Comparison of ENCODE assay signal across 16 cellular contexts in the genomic region with DNA sequence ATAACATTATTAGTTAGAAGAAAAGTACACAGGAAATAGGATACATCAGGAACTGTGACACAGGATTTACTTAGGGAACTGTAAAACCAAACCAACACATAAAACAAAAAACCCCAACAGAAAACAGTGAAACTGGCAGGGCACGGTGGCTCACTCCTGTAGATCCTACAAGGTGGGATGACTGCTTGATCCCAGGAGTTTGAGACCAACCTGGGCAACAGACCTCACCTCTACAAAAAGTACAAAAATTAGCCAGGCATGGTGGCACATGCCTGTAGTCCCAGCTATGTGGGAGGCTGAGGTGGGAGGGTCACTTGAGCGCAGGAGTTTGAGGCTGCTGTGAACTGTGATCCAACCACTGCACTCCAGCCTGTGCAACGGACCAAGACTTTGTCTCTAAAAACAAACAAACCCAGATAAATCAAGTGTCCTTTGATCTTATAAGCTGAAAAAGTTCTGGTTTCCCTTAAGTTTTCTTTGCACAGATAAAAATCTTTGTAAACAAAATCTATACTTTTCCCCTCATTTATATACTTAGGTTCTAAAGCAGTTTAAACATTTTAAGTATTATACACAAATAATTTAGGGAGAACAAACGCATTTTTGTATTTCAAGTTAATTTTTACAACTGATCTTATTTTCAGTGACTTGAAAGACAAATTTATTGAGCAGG.
DNase-seq lines count a peak whose midpoint lies in the region; ATAC-seq and TF ChIP-seq lines count a peak whose summit lies in the region.
"Had no signal": no experiment of that assay in that cellular context is flagged by ENCODE, and none has a peak within 500 bp of the region (broad histone marks: within the 10 kb centered on the region; RNA-seq: fewer than 3 reads in every experiment).

No MANE protein-coding gene starts in this region.

- no peaks in the 10 kb centered on the region for H3K9me3 ChIP-seq in right atrium auricular region

- TF ChIP-seq CTCF in right atrium auricular region (IDR thresholded peaks at IDR 0.05) = no peak
- no peak for TF ChIP-seq CTCF in VCaP (conservative IDR thresholded peaks at IDR 0.05)

- ATAC-seq in left cardiac atrium = no peak
- peak; percentile 71 for ATAC-seq in left lobe of liver
- ATAC-seq in stimulated activated naive CD8-positive, alpha-beta T cell treated with anti-CD3 and anti-CD28 coated beads, Interleukin-15, amount 100 ng/mL, for 72 hours = no peak
- no peak for ATAC-seq in GM19397 (IDR thresholded peaks at IDR 0.05; ENCODE audit: unreplicated experiment)

- H3K4me3 Mint-ChIP-seq in stimulated activated naive CD8-positive, alpha-beta T cell treated with anti-CD3 and anti-CD28 coated beads, Interleukin-15, amount 100 ng/mL, for 72 hours = no peak overlapping the region

- H3K27me3 ChIP-seq in right atrium auricular region = no peaks in the 10 kb centered on the region

- H3K4me3 ChIP-seq in right atrium auricular region = no peak overlapping the region

- intact Hi-C loops in left cardiac atrium (cut with DNase I) = no loop called here

- no peaks in the 10 kb centered on the region for H3K27me3 Mint-ChIP-seq in stimulated activated naive CD8-positive, alpha-beta T cell treated with anti-CD3 and anti-CD28 coated beads, Interleukin-15, amount 100 ng/mL, for 72 hours

- H3K36me3 ChIP-seq in right atrium auricular region = peaks cover 65% of the 10 kb centered on the region

- peaks cover 0 to 5% of the 10 kb centered on the region in 2 donors for H3K4me1 ChIP-seq in right atrium auricular region

- H3K27ac Mint-ChIP-seq in stimulated activated naive CD8-positive, alpha-beta T cell treated with anti-CD3 and anti-CD28 coated beads, Interleukin-15, amount 100 ng/mL, for 72 hours = peak overlapping the region; percentile 84 to 92

- no peaks in the 10 kb centered on the region for H3K9me3 Mint-ChIP-seq in stimulated activated naive CD8-positive, alpha-beta T cell treated with anti-CD3 and anti-CD28 coated beads, Interleukin-15, amount 100 ng/mL, for 72 hours

- peak overlapping the region; percentile 31 to 33 for H3K27ac ChIP-seq in right atrium auricular region
- peak overlapping the region; percentile 81 for H3K27ac ChIP-seq in VCaP

- DNase-seq in right atrium auricular region (ENCODE audit: low spot score) = no peak
- no peak for DNase-seq in left cardiac atrium
- DNase-seq in left lobe of liver (ENCODE audit: low spot score) = no peak
- DNase-seq in stimulated activated naive CD8-positive, alpha-beta T cell treated with anti-CD3 and anti-CD28 coated beads, Interleukin-15, amount 100 ng/mL, for 72 hours = no peak
- no peak for DNase-seq in CD1c-positive myeloid dendritic cell (ENCODE audit: extremely low spot score)
- DNase-seq in NCI-H2029 (lab: John Stamatoyannopoulos, UW) = no peak
- DNase-seq: C1 segment of cervical spinal cord; islet precursor cell; NCI-H82; retina; RPMI8226; stimulated activated CD4-positive, alpha-beta T cell treated with anti-CD3 and anti-CD28 coated beads, Interleukin-1b, Interleukin-23, amount 100 ng/mL, for 48 hours; T1000; trophoblast cell had no signal

- peaks cover 10% of the 10 kb centered on the region for H3K4me1 Mint-ChIP-seq in stimulated activated naive CD8-positive, alpha-beta T cell treated with anti-CD3 and anti-CD28 coated beads, Interleukin-15, amount 100 ng/mL, for 72 hours
